Comparison of ENCODE assay signal across 18 cellular contexts in the genomic region with DNA sequence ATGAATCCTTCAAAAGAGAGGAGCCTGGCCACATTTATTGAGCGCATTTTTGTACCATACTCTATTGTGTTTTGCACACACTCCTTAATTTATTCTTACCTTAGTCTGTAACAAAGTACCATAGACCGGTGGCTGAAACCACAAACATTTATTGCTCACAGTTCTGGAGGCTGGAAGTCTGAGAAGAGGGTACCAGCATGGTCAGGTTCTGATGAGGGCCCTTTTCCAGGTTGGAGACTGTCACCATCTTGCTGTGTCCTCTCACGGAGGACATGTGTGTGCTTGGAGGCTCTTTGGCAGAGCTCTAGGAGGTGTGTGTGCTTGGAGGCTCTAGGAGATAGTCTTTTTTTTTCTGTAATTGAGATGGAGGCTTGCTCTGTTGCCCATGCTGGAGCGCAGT. TPM values are rescaled to one million over a fixed set of nuclear protein-coding genes. Genes with fewer than 3 reads are reported as not detected.
DNase-seq lines count a peak whose midpoint lies in the region; ATAC-seq and TF ChIP-seq lines count a peak whose summit lies in the region.
"Had no signal": no experiment of that assay in that cellular context is flagged by ENCODE, and none has a peak within 500 bp of the region (broad histone marks: within the 10 kb centered on the region; RNA-seq: fewer than 3 reads in every experiment).

No MANE protein-coding gene starts in this region.

- no peak for TF ChIP-seq CTCF in CD8-positive, alpha-beta T cell (IDR thresholded peaks at IDR 0.05)

- ATAC-seq in CD8-positive, alpha-beta T cell, result no peak
- no peak for ATAC-seq in activated naive CD8-positive, alpha-beta T cell treated with anti-CD3 and anti-CD28 coated beads, Interleukin-2, amount 50 U/mL, for 24 hours
- ATAC-seq in naive thymus-derived CD8-positive, alpha-beta T cell, result no peak
- ATAC-seq in Right ventricle myocardium superior (ENCODE audit: poor library complexity) (no peak), HG03457 (IDR thresholded peaks at IDR 0.05; ENCODE audit: unreplicated experiment) (no peak)

- peaks cover 83% of the 10 kb centered on the region for H3K36me3 Mint-ChIP-seq in activated T-cell treated with anti-CD3 and anti-CD28 coated beads, Interleukin-2, amount 50 U/mL, for 24 hours (ENCODE audit: low read depth)
- peaks cover 75% of the 10 kb centered on the region for H3K36me3 Mint-ChIP-seq in CD8-positive, alpha-beta T cell
- peaks cover 73% of the 10 kb centered on the region for H3K36me3 Mint-ChIP-seq in activated naive CD8-positive, alpha-beta T cell treated with anti-CD3 and anti-CD28 coated beads, Interleukin-2, amount 50 U/mL, for 24 hours (ENCODE audit: low read depth)
- H3K36me3 Mint-ChIP-seq in naive thymus-derived CD8-positive, alpha-beta T cell, result peaks cover 5 to 67% (median 62%) of the 10 kb centered on the region in 3 donors

- peaks cover 55% of the 10 kb centered on the region for H3K4me1 Mint-ChIP-seq in activated T-cell treated with anti-CD3 and anti-CD28 coated beads, Interleukin-2, amount 50 U/mL, for 24 hours (ENCODE audit: low read depth)
- H3K4me1 Mint-ChIP-seq in CD8-positive, alpha-beta T cell (ENCODE audit: low read depth), result peaks cover 33% of the 10 kb centered on the region
- peaks cover 43% of the 10 kb centered on the region for H3K4me1 Mint-ChIP-seq in activated naive CD8-positive, alpha-beta T cell treated with anti-CD3 and anti-CD28 coated beads, Interleukin-2, amount 50 U/mL, for 24 hours
- H3K4me1 Mint-ChIP-seq in naive thymus-derived CD8-positive, alpha-beta T cell, result peaks cover 13 to 46% (median 27%) of the 10 kb centered on the region in 4 donors

- H3K4me3 Mint-ChIP-seq in activated T-cell treated with anti-CD3 and anti-CD28 coated beads, Interleukin-2, amount 50 U/mL, for 24 hours, result peak overlapping the region; percentile 15
- peak overlapping the region; percentile 45 for H3K4me3 Mint-ChIP-seq in CD8-positive, alpha-beta T cell
- H3K4me3 Mint-ChIP-seq in activated naive CD8-positive, alpha-beta T cell treated with anti-CD3 and anti-CD28 coated beads, Interleukin-2, amount 50 U/mL, for 24 hours, result peak overlapping the region; percentile 92
- H3K4me3 Mint-ChIP-seq in naive thymus-derived CD8-positive, alpha-beta T cell, result peak overlapping the region in 9 of 10 donors; percentile 2 to 97 (median 54)

- no peaks in the 10 kb centered on the region for H3K9me3 ChIP-seq in CD8-positive, alpha-beta T cell (ENCODE audit: low read length)
- no peaks in the 10 kb centered on the region for H3K9me3 ChIP-seq in SJCRH30 (replicated peaks)
- H3K9me3 ChIP-seq: BLaER1, Caco-2 had no signal

- no peak for DNase-seq in activated T-cell treated with anti-CD3 and anti-CD28 coated beads, Interleukin-2, amount 50 U/mL, for 24 hours
- DNase-seq in activated T-cell treated with anti-CD3 and anti-CD28 coated beads for 4 hours (no peak), Right ventricle myocardium superior (no peak), SJCRH30 (no peak)
- no peak for DNase-seq in CD8-positive, alpha-beta T cell
- DNase-seq in activated naive CD8-positive, alpha-beta T cell treated with anti-CD3 and anti-CD28 coated beads, Interleukin-2, amount 50 U/mL, for 24 hours, result no peak
- DNase-seq in naive thymus-derived CD8-positive, alpha-beta T cell, result peak in 1 of 10 donors; percentile 11
- DNase-seq: Caco-2, EL, GOT3, NCI-H1436 treated with DMSO at 0.1 percent for 48 hours, NCI-H2029 treated with DMSO at 0.1 percent for 48 hours, NCI-H510A, NCI-H82, PC-9 had no signal

- peak overlapping the region; percentile 74 for H3K27ac Mint-ChIP-seq in activated T-cell treated with anti-CD3 and anti-CD28 coated beads, Interleukin-2, amount 50 U/mL, for 24 hours
- peak overlapping the region; percentile 65 for H3K27ac Mint-ChIP-seq in CD8-positive, alpha-beta T cell
- peak overlapping the region; percentile 46 for H3K27ac Mint-ChIP-seq in activated naive CD8-positive, alpha-beta T cell treated with anti-CD3 and anti-CD28 coated beads, Interleukin-2, amount 50 U/mL, for 24 hours
- H3K27ac Mint-ChIP-seq in naive thymus-derived CD8-positive, alpha-beta T cell, result peak overlapping the region in 9 of 10 donors; percentile 51 to 100 (median 99)

- intact Hi-C loops in CD8-positive, alpha-beta T cell (cut with DNase I, micrococcal nuclease), result no loop called here
- intact Hi-C loops in Right ventricle myocardium superior (cut with DNase I), result no loop called here

- peaks cover 7% of the 10 kb centered on the region for H3K9me3 Mint-ChIP-seq in activated T-cell treated with anti-CD3 and anti-CD28 coated beads, Interleukin-2, amount 50 U/mL, for 24 hours
- peaks cover 4% of the 10 kb centered on the region for H3K9me3 Mint-ChIP-seq in CD8-positive, alpha-beta T cell
- peaks cover 8% of the 10 kb centered on the region for H3K9me3 Mint-ChIP-seq in activated naive CD8-positive, alpha-beta T cell treated with anti-CD3 and anti-CD28 coated beads, Interleukin-2, amount 50 U/mL, for 24 hours
- H3K9me3 Mint-ChIP-seq in naive thymus-derived CD8-positive, alpha-beta T cell, result peaks cover 0 to 36% (median 4%) of the 10 kb centered on the region in 9 donors

- H3K27ac ChIP-seq in CD8-positive, alpha-beta T cell (ENCODE audit: low read depth, low read length), result no peak overlapping the region
- no peak overlapping the region for H3K27ac ChIP-seq in SJCRH30
- H3K27ac ChIP-seq: BLaER1, KMS-11, PC-9 had no signal

- H3K27me3 Mint-ChIP-seq in activated T-cell treated with anti-CD3 and anti-CD28 coated beads, Interleukin-2, amount 50 U/mL, for 24 hours, result no peaks in the 10 kb centered on the region
- H3K27me3 Mint-ChIP-seq in CD8-positive, alpha-beta T cell (ENCODE audit: low read depth), result no peaks in the 10 kb centered on the region
- H3K27me3 Mint-ChIP-seq in activated naive CD8-positive, alpha-beta T cell treated with anti-CD3 and anti-CD28 coated beads, Interleukin-2, amount 50 U/mL, for 24 hours, result peaks cover 3% of the 10 kb centered on the region
- peaks cover 0 to 4% (median 0%) of the 10 kb centered on the region in 5 donors for H3K27me3 Mint-ChIP-seq in naive thymus-derived CD8-positive, alpha-beta T cell

- H3K27me3 ChIP-seq in CD8-positive, alpha-beta T cell (ENCODE audit: insufficient read depth, low read length), result no peaks in the 10 kb centered on the region
- H3K27me3 ChIP-seq in SJCRH30, result no peaks in the 10 kb centered on the region
- H3K27me3 ChIP-seq: BLaER1 had no signal

- CTCF ChIA-PET in CD8-positive, alpha-beta T cell (lab: Charles Lee), result no interaction called here

- H3K4me1 ChIP-seq in CD8-positive, alpha-beta T cell (ENCODE audit: insufficient read depth, low read length), result peaks cover 11% of the 10 kb centered on the region
- H3K4me1 ChIP-seq in SJCRH30, result peaks cover 6% of the 10 kb centered on the region; the same call in 1 of the 2 replicates

- peaks cover 8% of the 10 kb centered on the region for H3K36me3 ChIP-seq in CD8-positive, alpha-beta T cell (ENCODE audit: insufficient read depth, low read length)
- H3K36me3 ChIP-seq in SJCRH30, result peaks cover 39% of the 10 kb centered on the region

- POLR2A ChIA-PET in CD8-positive, alpha-beta T cell (lab: Charles Lee), result no interaction called here
- POLR2A ChIA-PET in naive thymus-derived CD8-positive, alpha-beta T cell (lab: Charles Lee), result no interaction called here

- no peak overlapping the region for H3K4me3 ChIP-seq in CD8-positive, alpha-beta T cell (ENCODE audit: low read depth, low read length)
- H3K4me3 ChIP-seq in SJCRH30, result no peak overlapping the region
- H3K4me3 ChIP-seq: BLaER1, PC-9 had no signal

RNA-seq across cellular contexts. Expression of a gene that starts 2.1 kb away (rescaled TPM):
- 100 to 1,000 TPM; 784 to 793 TPM for total RNA-seq in CD8-positive, alpha-beta T cell
- 10 to 100 TPM; 52.4 to 60.9 TPM for total RNA-seq in naive thymus-derived CD8-positive, alpha-beta T cell
- polyA plus RNA-seq in naive thymus-derived CD8-positive, alpha-beta T cell, result 10 to 100 TPM; 31.1 to 35.2 (median 31.2) TPM
- total RNA-seq in Right ventricle myocardium superior, result 8.5 TPM
- 13.4 and 20.5 TPM in 2 replicates for total RNA-seq in SJCRH30 (2014; rRNA removed; shearing (Covaris generic))

Comparison
In these comparisons a context has a peak if more than half of its experiments do, and no peak if none do; other contexts are left out.
1. H3K27ac Mint-ChIP-seq: peak in every context shown above with its lines; median percentile 99 in naive thymus-derived CD8-positive, alpha-beta T cell; 74 in activated T-cell treated with anti-CD3 and anti-CD28 coated beads, Interleukin-2, amount 50 U/mL, for 24 hours; 65 in CD8-positive, alpha-beta T cell; 46 in activated naive CD8-positive, alpha-beta T cell treated with anti-CD3 and anti-CD28 coated beads, Interleukin-2, amount 50 U/mL, for 24 hours.
2. H3K4me3 Mint-ChIP-seq: peak in every context shown above with its lines; median percentile 92 in activated naive CD8-positive, alpha-beta T cell treated with anti-CD3 and anti-CD28 coated beads, Interleukin-2, amount 50 U/mL, for 24 hours; 54 in naive thymus-derived CD8-positive, alpha-beta T cell; 45 in CD8-positive, alpha-beta T cell; 15 in activated T-cell treated with anti-CD3 and anti-CD28 coated beads, Interleukin-2, amount 50 U/mL, for 24 hours.
3. RNA of a gene that starts 2.1 kb away (total RNA-seq): 784 to 793 TPM in CD8-positive, alpha-beta T cell; 52.4 to 60.9 TPM in naive thymus-derived CD8-positive, alpha-beta T cell, 13.4 to 20.5 TPM in SJCRH30 and 8.5 TPM in Right ventricle myocardium superior (single experiment); every median in the first group is over 10 times any median in the second.